8 cellular contexts compared by ENCODE assay signal in genomic region chr1:207811920-207812720, GRCh38.
DNase-seq lines count a peak whose midpoint lies in the region; ATAC-seq and TF ChIP-seq lines count a peak whose summit lies in the region.

No MANE protein-coding gene starts in this region.

- no peaks in the 10 kb centered on the region for H3K9me3 ChIP-seq in PC-9 (ENCODE audit: insufficient read depth, low read depth)
- no peaks in the 10 kb centered on the region for H3K9me3 ChIP-seq in naive thymus-derived CD4-positive, alpha-beta T cell (ENCODE audit: control insufficient read depth in 2 of 3, low read length in 3 of 3)

- CTCF ChIA-PET in PC-9 (lab: Charles Lee) = interaction anchor here (0.6 to 1.1 kb wide), 4 partner anchors 11 to 151 kb away, joined by 4 to 10 read pairs (median 6); no protein-coding TSS in a partner anchor
- CTCF ChIA-PET in naive thymus-derived CD4-positive, alpha-beta T cell (lab: Charles Lee) = interaction anchor here (0.6 to 1.9 kb wide), 4 partner anchors 11 to 60 kb away, joined by 5 to 7 read pairs (median 6); no protein-coding TSS in a partner anchor

- H3F3A ChIP-seq in PC-9 (ENCODE audit: insufficient read depth, low read depth) = no peaks in the 10 kb centered on the region

- peak overlapping the region; percentile 37 for H3K4me3 Mint-ChIP-seq in endothelial cell (ENCODE audit: unreplicated experiment)
- H3K4me3 Mint-ChIP-seq in naive thymus-derived CD4-positive, alpha-beta T cell = peak overlapping the region in 1 of 10 donors; percentile 49

- peaks cover 39% of the 10 kb centered on the region for H3K4me1 Mint-ChIP-seq in endothelial cell (ENCODE audit: unreplicated experiment)
- peaks cover 56 to 94% (median 91%) of the 10 kb centered on the region in 7 donors for H3K4me1 Mint-ChIP-seq in naive thymus-derived CD4-positive, alpha-beta T cell

- H3K27me3 Mint-ChIP-seq in endothelial cell (ENCODE audit: unreplicated experiment) = peaks cover 2% of the 10 kb centered on the region
- H3K27me3 Mint-ChIP-seq in naive thymus-derived CD4-positive, alpha-beta T cell = no peaks in the 10 kb centered on the region

- no peaks in the 10 kb centered on the region for H3K9me3 Mint-ChIP-seq in endothelial cell (ENCODE audit: unreplicated experiment)
- peaks cover 0 to 3% (median 0%) of the 10 kb centered on the region in 11 donors for H3K9me3 Mint-ChIP-seq in naive thymus-derived CD4-positive, alpha-beta T cell

- ATAC-seq in naive thymus-derived CD4-positive, alpha-beta T cell = peak; percentile 34
- no peak for ATAC-seq in GM19455 (IDR thresholded peaks at IDR 0.05; ENCODE audit: unreplicated experiment)

- POLR2A ChIA-PET in PC-9 (lab: Charles Lee; ENCODE audit: unreplicated experiment) = no interaction called here
- POLR2A ChIA-PET in naive thymus-derived CD4-positive, alpha-beta T cell (lab: Charles Lee) = interaction anchor here (0.6 to 4.1 kb wide), 5 partner anchors 11 to 151 kb away, joined by 3 to 23 read pairs (median 3); no protein-coding TSS in a partner anchor

- BruUV-seq in PC-9 (replicated peaks; lab: Mats Ljungman, UMichigan) = no TSS peak

- H3K36me3 ChIP-seq in PC-9 (ENCODE audit: low read depth) = 0 out of 2 replicates have a peak, but pooled peaks cover 15% of the 10 kb centered on the region
- H3K36me3 ChIP-seq in naive thymus-derived CD4-positive, alpha-beta T cell (ENCODE audit: control insufficient read depth in 2 of 3, insufficient read depth in 3 of 3, low read length in 3 of 3) = peaks cover 14 to 93% (median 48%) of the 10 kb centered on the region in 3 experiments

- peaks cover 66% of the 10 kb centered on the region for H3K36me3 Mint-ChIP-seq in endothelial cell (ENCODE audit: low read depth, unreplicated experiment)
- peaks cover 3 to 64% (median 31%) of the 10 kb centered on the region in 5 donors for H3K36me3 Mint-ChIP-seq in naive thymus-derived CD4-positive, alpha-beta T cell

- H3K27ac ChIP-seq in PC-9 = no peak overlapping the region
- no peak overlapping the region for H3K27ac ChIP-seq in naive thymus-derived CD4-positive, alpha-beta T cell (ENCODE audit: low read depth, low read length)

- no peaks in the 10 kb centered on the region for H3K79me2 ChIP-seq in PC-9 (ENCODE audit: low read depth)

- H3K4me3 ChIP-seq in PC-9 = no peak overlapping the region
- H3K4me3 ChIP-seq in naive thymus-derived CD4-positive, alpha-beta T cell (ENCODE audit: low read length) = no peak overlapping the region

- DNase-seq in DMS 273 (lab: John Stamatoyannopoulos, UW; ENCODE audit: unreplicated experiment) (peak; percentile 10), DMS 273 treated with DMSO at 0.1 percent for 48 hours (lab: John Stamatoyannopoulos, UW) (no peak), PC-9 (no peak), endothelial cell (ENCODE audit: low spot score) (peak; percentile 62), NOMO-1 (lab: John Stamatoyannopoulos, UW; ENCODE audit: unreplicated experiment in 2 of 2) (no peak)
- DNase-seq in naive thymus-derived CD4-positive, alpha-beta T cell = peak in 1 of 9 donors; percentile 20
- DNase-seq in activated CD4-positive, alpha-beta T cell treated with anti-CD3 and anti-CD28 coated beads, Interleukin-2, amount 50 U/mL, for 48 hours = no peak

- no peak overlapping the region for H3K27ac Mint-ChIP-seq in endothelial cell (ENCODE audit: unreplicated experiment)
- peak overlapping the region in 7 of 9 donors; percentile 29 to 91 (median 72) for H3K27ac Mint-ChIP-seq in naive thymus-derived CD4-positive, alpha-beta T cell

- no peaks in the 10 kb centered on the region for H4K20me1 ChIP-seq in PC-9 (ENCODE audit: insufficient read depth)

- TF ChIP-seq CTCF in PC-9 (conservative IDR thresholded peaks at IDR 0.05) (peak; percentile 49), endothelial cell (IDR thresholded peaks at IDR 0.05; ENCODE audit: unreplicated experiment) (peak; percentile 36)

- intact Hi-C loops in PC-9 (cut with micrococcal nuclease; ENCODE audit: unreplicated experiment) = no loop called here
- intact Hi-C loops in naive thymus-derived CD4-positive, alpha-beta T cell (cut with micrococcal nuclease) = loop anchor here in 1 of 2 donors (1.0 kb wide), 1 partner anchor 10 kb away; no protein-coding TSS in a partner anchor

- no peak overlapping the region for H3K4me2 ChIP-seq in PC-9

- H2AFZ ChIP-seq in PC-9 = no peak overlapping the region

- H3K9me2 ChIP-seq in PC-9 (ENCODE audit: insufficient read depth) = no peaks in the 10 kb centered on the region

- no peaks in the 10 kb centered on the region for H3K27me3 ChIP-seq in PC-9 (ENCODE audit: insufficient read depth, low read depth)
- H3K27me3 ChIP-seq in naive thymus-derived CD4-positive, alpha-beta T cell (ENCODE audit: control insufficient read depth in 2 of 2, insufficient read depth in 2 of 2, low read length in 2 of 2) = no peaks in the 10 kb centered on the region

- H3K4me1 ChIP-seq in PC-9 (replicated peaks; ENCODE audit: insufficient read depth) = no peaks in the 10 kb centered on the region
- H3K4me1 ChIP-seq in naive thymus-derived CD4-positive, alpha-beta T cell (ENCODE audit: control insufficient read depth in 2 of 2, insufficient read depth in 2 of 2, low read length in 2 of 2) = peaks cover 13 to 28% of the 10 kb centered on the region in 2 donors

Comparison
In these comparisons a context has a peak if more than half of its experiments do, and no peak if none do; other contexts are left out.
1. DNase-seq: peak in DMS 273 (single experiment) and endothelial cell (single experiment); none in DMS 273 treated with DMSO at 0.1 percent for 48 hours (single experiment), PC-9 (0 of 2), NOMO-1 (0 of 2) and activated CD4-positive, alpha-beta T cell treated with anti-CD3 and anti-CD28 coated beads, Interleukin-2, amount 50 U/mL, for 48 hours (0 of 2).